ENCODE assay signal across 12 cellular contexts in the genomic region with DNA sequence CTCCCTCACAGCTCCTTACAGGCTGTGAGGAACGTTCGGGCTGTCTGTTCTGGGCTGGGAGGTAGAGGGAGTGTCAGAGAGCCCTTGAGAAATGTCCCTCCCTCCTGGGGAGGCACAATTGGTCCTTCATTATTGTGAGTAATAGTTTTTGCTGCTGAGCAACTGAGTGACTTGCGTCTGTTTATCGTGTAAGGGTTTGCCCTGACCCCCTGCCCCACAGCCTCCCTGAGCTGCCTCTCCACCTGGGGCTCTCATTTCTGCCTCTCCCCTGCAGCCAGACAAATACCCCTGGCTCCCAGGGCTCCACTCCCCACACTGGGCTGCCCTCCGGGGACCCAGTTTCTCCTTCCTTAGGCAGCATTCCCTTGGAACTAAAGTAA.
DNase-seq lines count a peak whose midpoint lies in the region; ATAC-seq and TF ChIP-seq lines count a peak whose summit lies in the region.
"Had no signal": no experiment of that assay in that cellular context is flagged by ENCODE, and none has a peak within 500 bp of the region (broad histone marks: within the 10 kb centered on the region; RNA-seq: fewer than 3 reads in every experiment).

No MANE protein-coding gene starts in this region.

- peaks cover 0 to 19% (median 14%) of the 10 kb centered on the region in 4 donors for H3K4me1 ChIP-seq in transverse colon

- peak overlapping the region; percentile 12 to 54 (median 28) for H3K27ac ChIP-seq in transverse colon
- H3K27ac ChIP-seq: skin epidermis had no signal

- in situ Hi-C loops in transverse colon (cut with MboI; ENCODE audit: low pct_ligation_motif_present in 1 of 4, low pct_unique_long_range_greater_than_20kb in 1 of 4, low sequenced_read_pairs in 3 of 4): no loop called here

- intact Hi-C loops in transverse colon (cut with DNase I; ENCODE audit: low total_unique reads): loop anchor here (1.0 kb wide), 1 partner anchor 36 kb away; no protein-coding TSS in a partner anchor

- DNase-seq in NCI-H510A treated with DMSO at 0.1 percent for 48 hours (lab: John Stamatoyannopoulos, UW) (peak; percentile 39), NCI-H510A (lab: John Stamatoyannopoulos, UW) (no peak), NCI-H345 treated with DMSO at 0.1 percent for 48 hours (lab: John Stamatoyannopoulos, UW; ENCODE audit: unreplicated experiment) (peak; percentile 41), islet precursor cell (peak; percentile 59), transverse colon (peak; percentile 21)
- DNase-seq: GF-D8, T-helper 17 cell had no signal

- ATAC-seq in GM18858 (IDR thresholded peaks at IDR 0.05; ENCODE audit: unreplicated experiment) (no peak), HG02678 (IDR thresholded peaks at IDR 0.05; ENCODE audit: unreplicated experiment) (no peak), GM19397 (IDR thresholded peaks at IDR 0.05; ENCODE audit: unreplicated experiment) (no peak)
- ATAC-seq: GM23338, T-helper 17 cell had no signal

- WGBS in transverse colon (ENCODE audit: low coverage in 1 of 2), 2 donors: 25% methylated on average over 5 of the region's 5 CpGs; no CpG with 5 or more reads in 1 of the 2 donors

- H3K4me3 ChIP-seq in transverse colon: peak overlapping the region in 1 of 4 donors; percentile 4
- H3K4me3 ChIP-seq: GM23338, skin epidermis had no signal

- H3K27me3 ChIP-seq in transverse colon: no peaks in the 10 kb centered on the region

- no peak for TF ChIP-seq POLR2A in transverse colon (IDR thresholded peaks at IDR 0.05)

- TF ChIP-seq CTCF in transverse colon (IDR thresholded peaks at IDR 0.05): no peak

- no peaks in the 10 kb centered on the region for H3K9me3 ChIP-seq in transverse colon

- no peaks in the 10 kb centered on the region for H3K36me3 ChIP-seq in transverse colon

- no peak for TF ChIP-seq EP300 in transverse colon (IDR thresholded peaks at IDR 0.05; ENCODE audit: low read depth)
